ENCODE assay signal across 32 cellular contexts in the genomic region with DNA sequence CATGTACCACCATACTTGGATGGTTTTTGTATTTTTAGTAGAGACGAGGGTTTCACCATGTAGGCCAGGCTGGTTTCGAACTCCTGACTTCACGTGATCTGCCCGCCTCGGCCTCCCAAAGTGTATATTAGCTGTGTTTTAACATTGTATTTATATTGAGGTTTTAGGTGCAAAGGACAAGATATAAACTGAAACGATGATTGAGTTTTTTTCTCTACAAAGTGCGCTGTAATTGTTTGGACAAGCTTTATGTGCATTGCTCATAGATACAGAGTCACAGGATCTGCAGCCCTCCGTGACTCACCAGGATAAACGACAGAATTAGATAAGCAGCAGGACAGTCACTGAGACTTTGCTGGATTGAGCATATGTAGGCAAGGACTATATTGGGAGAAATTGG. TPM values are rescaled to one million over a fixed set of nuclear protein-coding genes. Genes with fewer than 3 reads are reported as not detected.
DNase-seq lines count a peak whose midpoint lies in the region; ATAC-seq and TF ChIP-seq lines count a peak whose summit lies in the region.
"Had no signal": no experiment of that assay in that cellular context is flagged by ENCODE, and none has a peak within 500 bp of the region (broad histone marks: within the 10 kb centered on the region; RNA-seq: fewer than 3 reads in every experiment).

No MANE protein-coding gene starts in this region.

- H3K27me3 ChIP-seq in mammary epithelial cell (ENCODE audit: insufficient read depth, low read length) (no peaks in the 10 kb centered on the region), PC-3 (ENCODE audit: low read length) (no peaks in the 10 kb centered on the region), H9 (ENCODE audit: insufficient read depth, low read length) (no peaks in the 10 kb centered on the region)
- H3K27me3 ChIP-seq: gastroesophageal sphincter, MG63, ovary, Peyer's patch, testis, uterus had no signal

- no peak overlapping the region for H3K14ac ChIP-seq in H9 (ENCODE audit: insufficient read depth, low read length)

- no peak overlapping the region for H4K8ac ChIP-seq in H9 (replicated peaks; ENCODE audit: insufficient read length, low read depth, low read length)

- TF ChIP-seq CTCF in MCF 10A (IDR thresholded peaks at IDR 0.05; ENCODE audit: unreplicated experiment): no peak
- TF ChIP-seq CTCF in mammary epithelial cell (conservative IDR thresholded peaks at IDR 0.05 in 1 of 2, IDR thresholded peaks at IDR 0.05 in 1 of 2; ENCODE audit: extremely low read depth in 1 of 2, insufficient read depth in 1 of 2, low read depth in 1 of 2, low read length in 2 of 2): no peak
- no peak for TF ChIP-seq CTCF in PC-3 (conservative IDR thresholded peaks at IDR 0.05; ENCODE audit: low read depth, low read length)
- no peak for TF ChIP-seq CTCF in choroid plexus epithelial cell (conservative IDR thresholded peaks at IDR 0.05; ENCODE audit: low read depth, low read length)
- TF ChIP-seq CTCF in progenitor cell of endocrine pancreas (IDR thresholded peaks at IDR 0.05; ENCODE audit: unreplicated experiment): no peak
- no peak for TF ChIP-seq CTCF in H9 (conservative IDR thresholded peaks at IDR 0.05)

- H3K56ac ChIP-seq in H9 (ENCODE audit: insufficient read length, low read depth, low read length): no peak overlapping the region

- H3K27ac Mint-ChIP-seq in MCF 10A (ENCODE audit: low read depth, unreplicated experiment) (no peak overlapping the region), progenitor cell of endocrine pancreas (peak overlapping the region; percentile 52), H9 (no peak overlapping the region)
- H3K27ac Mint-ChIP-seq: activated B cell treated with CpG ODN at 0.5 μM for 24 hours; activated naive CD8-positive, alpha-beta T cell had no signal

- H3K18ac ChIP-seq in H9 (ENCODE audit: insufficient read length, low read depth, low read length): no peak overlapping the region

- H3K4me1 ChIP-seq in mammary epithelial cell (ENCODE audit: insufficient read depth, low read length) (no peaks in the 10 kb centered on the region), PC-3 (ENCODE audit: insufficient read depth, low read length) (peaks cover 32% of the 10 kb centered on the region), H9 (ENCODE audit: insufficient read depth, low read length) (no peaks in the 10 kb centered on the region)
- H3K4me1 ChIP-seq: gastroesophageal sphincter, Peyer's patch, testis, uterus had no signal

- H3K23ac ChIP-seq in H9 (ENCODE audit: insufficient read length, low read depth, low read length): no peak overlapping the region

- no peaks in the 10 kb centered on the region for H3K79me1 ChIP-seq in H9 (ENCODE audit: insufficient read depth, low read depth, low read length, poor library complexity, severe bottlenecking)

- no peak overlapping the region for H3T11ph ChIP-seq in H9 (ENCODE audit: low read length)

- H4K91ac ChIP-seq in H9 (ENCODE audit: insufficient read length, low read depth, low read length): no peak overlapping the region

- H3K9me2 ChIP-seq in PC-3 (replicated peaks; ENCODE audit: low read length): no peaks in the 10 kb centered on the region

- no peaks in the 10 kb centered on the region for H3K23me2 ChIP-seq in H9 (ENCODE audit: insufficient read length, low read depth, low read length, poor library complexity, severe bottlenecking)

- DNase-seq in MCF 10A (ENCODE audit: unreplicated experiment) (peak; percentile 32), mammary epithelial cell (no peak), PC-3 (peak; percentile 90), choroid plexus epithelial cell (ENCODE audit: low read depth) (peak; percentile 20), progenitor cell of endocrine pancreas (ENCODE audit: low spot score, unreplicated experiment) (no peak), H9 (no peak), NCI-H748 treated with DMSO at 0.1 percent for 48 hours (lab: John Stamatoyannopoulos, UW) (no peak)
- DNase-seq: 8988T; activated B cell treated with CpG ODN at 0.5 μM for 24 hours; activated CD4-positive, alpha-beta T cell treated with anti-CD3 and anti-CD28 coated beads, Interleukin-2, amount 50 U/mL, for 1 hour; activated effector memory CD4-positive, alpha-beta T cell treated with Interleukin-2 at 50 U/mL for 16 hours; activated T-cell treated with anti-CD3 and anti-CD28 coated beads, Interleukin-2, amount 50 U/mL, for 1 hour; EL; hippocampal formation; left cardiac atrium; MG63; NCI-H1105; NCI-H187; NCI-H2171; NCI-H524 treated with DMSO at 0.1 percent for 48 hours; ovary; Peyer's patch; stimulated activated CD4-positive, alpha-beta T cell treated with anti-CD3 and anti-CD28 coated beads, Interleukin-2, amount 100 ng/mL, for 24 hours; stimulated activated naive CD8-positive, alpha-beta T cell treated with anti-CD3 and anti-CD28 coated beads, Interleukin-15, Interleukin-2, amounts not matched to agents 100 U/mL and 50 U/mL, for 24 hours; SW 1271; testis; uterus had no signal

- no peaks in the 10 kb centered on the region for H3K9me3 ChIP-seq in mammary epithelial cell (replicated peaks; ENCODE audit: insufficient read depth, low read length)
- no peaks in the 10 kb centered on the region for H3K9me3 ChIP-seq in PC-3 (ENCODE audit: low read length)
- no peaks in the 10 kb centered on the region for H3K9me3 ChIP-seq in H9 (ENCODE audit: control insufficient read depth, low read depth, low read length)
- H3K9me3 ChIP-seq: gastroesophageal sphincter, HAP-1, MG63, ovary, Peyer's patch, testis, uterus had no signal

- no peaks in the 10 kb centered on the region for H3K9me3 Mint-ChIP-seq in MCF 10A (ENCODE audit: unreplicated experiment)
- H3K9me3 Mint-ChIP-seq in progenitor cell of endocrine pancreas (ENCODE audit: low read depth): no peaks in the 10 kb centered on the region
- no peaks in the 10 kb centered on the region for H3K9me3 Mint-ChIP-seq in H9
- H3K9me3 Mint-ChIP-seq: activated B cell treated with CpG ODN at 0.5 μM for 24 hours had no signal

- no peak overlapping the region for H2AK5ac ChIP-seq in H9 (ENCODE audit: insufficient read length, low read length)

- CTCF ChIA-PET in MCF 10A (lab: Yijun Ruan, JAX) (interaction anchor here (0.5 kb wide), 1 partner anchor 273 kb away, joined by 3 read pairs; no protein-coding TSS in a partner anchor), mammary epithelial cell (lab: Charles Lee; ENCODE audit: low non-redundant PET) (no interaction called here), PC-3 (lab: Charles Lee) (interaction anchor here (0.6 kb wide), 1 partner anchor 39 kb away, joined by 13 read pairs; no protein-coding TSS in a partner anchor)

- no peak overlapping the region for H3K4ac ChIP-seq in H9 (ENCODE audit: low read depth, low read length)

- no peaks in the 10 kb centered on the region for H3K79me2 ChIP-seq in mammary epithelial cell (ENCODE audit: insufficient read depth, low read length)
- H3K79me2 ChIP-seq in PC-3 (ENCODE audit: low read length): no peaks in the 10 kb centered on the region
- no peaks in the 10 kb centered on the region for H3K79me2 ChIP-seq in H9 (ENCODE audit: insufficient read depth, low read length)

- ATAC-seq in PC-3 (peak; percentile 97), GM19023 (IDR thresholded peaks at IDR 0.05; ENCODE audit: unreplicated experiment) (no peak)
- ATAC-seq: gastroesophageal sphincter; left cardiac atrium; stimulated activated naive CD8-positive, alpha-beta T cell treated with anti-CD3 and anti-CD28 coated beads, Interleukin-15, Interleukin-2, amounts not matched to agents 100 U/mL and 50 U/mL, for 24 hours had no signal

- BruUV-seq in MCF 10A (replicated peaks; lab: Mats Ljungman, UMichigan): no TSS peak
- no TSS peak for BruUV-seq in mammary epithelial cell (replicated peaks; lab: Mats Ljungman, UMichigan)
- no TSS peak for BruUV-seq in PC-3 (replicated peaks; lab: Mats Ljungman, UMichigan)

- no peak overlapping the region for H2BK15ac ChIP-seq in H9 (ENCODE audit: low read depth, low read length)

- H2BK20ac ChIP-seq in H9 (ENCODE audit: low read depth, low read length, poor library complexity, severe bottlenecking): no peak overlapping the region

- H3K4me3 Mint-ChIP-seq in MCF 10A (ENCODE audit: unreplicated experiment): no peak overlapping the region
- H3K4me3 Mint-ChIP-seq in progenitor cell of endocrine pancreas (ENCODE audit: low read depth): no peak overlapping the region
- H3K4me3 Mint-ChIP-seq in H9: no peak overlapping the region
- H3K4me3 Mint-ChIP-seq: activated B cell treated with CpG ODN at 0.5 μM for 24 hours; activated naive CD8-positive, alpha-beta T cell had no signal

- in situ Hi-C loops in mammary epithelial cell (cut with MboI; ENCODE audit: low sequenced_read_pairs in 2 of 2): no loop called here

- intact Hi-C loops in MCF 10A (cut with micrococcal nuclease): no loop called here
- intact Hi-C loops in mammary epithelial cell (cut with micrococcal nuclease): no loop called here
- intact Hi-C loops in PC-3 (cut with micrococcal nuclease): loop anchor here (1.0 kb wide), 2 partner anchors 108 to 138 kb away; no protein-coding TSS in a partner anchor

- H3K27me3 Mint-ChIP-seq in MCF 10A (ENCODE audit: insufficient read depth, unreplicated experiment) (peaks cover 47% of the 10 kb centered on the region), progenitor cell of endocrine pancreas (no peaks in the 10 kb centered on the region), H9 (ENCODE audit: low read depth) (no peaks in the 10 kb centered on the region)
- H3K27me3 Mint-ChIP-seq: activated B cell treated with CpG ODN at 0.5 μM for 24 hours; activated naive CD8-positive, alpha-beta T cell had no signal

- H3K27ac ChIP-seq in mammary epithelial cell (ENCODE audit: insufficient read depth, low read depth, low read length) (no peak overlapping the region), PC-3 (ENCODE audit: low read length) (peak overlapping the region; percentile 78), H9 (ENCODE audit: insufficient read length, low read depth, low read length) (no peak overlapping the region)
- H3K27ac ChIP-seq: gastroesophageal sphincter, ovary, Peyer's patch, testis, uterus had no signal

- POLR2A ChIA-PET in MCF 10A (lab: Yijun Ruan, JAX) (no interaction called here), PC-3 (lab: Charles Lee; ENCODE audit: unreplicated experiment) (no interaction called here)

- H3K9ac ChIP-seq in mammary epithelial cell (ENCODE audit: insufficient read depth, low read length) (no peak overlapping the region), PC-3 (ENCODE audit: low read length) (peak overlapping the region; percentile 46; the same call in 1 of the 2 replicates), H9 (ENCODE audit: extremely low read depth, insufficient read length, low read length) (no peak overlapping the region)

- H3K4me2 ChIP-seq in mammary epithelial cell (ENCODE audit: insufficient read depth, low read depth, low read length): no peak overlapping the region
- peak overlapping the region; percentile 59 for H3K4me2 ChIP-seq in PC-3 (ENCODE audit: low read length)
- no peak overlapping the region for H3K4me2 ChIP-seq in H9 (ENCODE audit: insufficient read depth, insufficient read length, low read length)

- H2AFZ ChIP-seq in mammary epithelial cell (ENCODE audit: low read depth, low read length) (no peak overlapping the region), PC-3 (ENCODE audit: low read length) (peak overlapping the region; percentile 25; the same call in 1 of the 2 replicates), H9 (ENCODE audit: low read length) (no peak overlapping the region)

- H2BK120ac ChIP-seq in H9 (ENCODE audit: low read depth, low read length, poor library complexity, severe bottlenecking): no peak overlapping the region

- H4K20me1 ChIP-seq in mammary epithelial cell (ENCODE audit: insufficient read depth, low read length) (no peaks in the 10 kb centered on the region), PC-3 (ENCODE audit: low read length) (no peaks in the 10 kb centered on the region), H9 (ENCODE audit: control insufficient read depth, insufficient read depth, insufficient read length) (no peaks in the 10 kb centered on the region)

- no peak overlapping the region for H2BK5ac ChIP-seq in H9 (ENCODE audit: insufficient read length, low read length)

- H3K36me3 ChIP-seq in mammary epithelial cell (ENCODE audit: insufficient read depth, low read length) (no peaks in the 10 kb centered on the region), PC-3 (ENCODE audit: low read depth, low read length) (no peaks in the 10 kb centered on the region)
- H3K36me3 ChIP-seq: gastroesophageal sphincter, HAP-1, MG63, ovary, Peyer's patch, uterus had no signal

- H4K5ac ChIP-seq in H9 (ENCODE audit: insufficient read length, low read depth, low read length): no peak overlapping the region

- peaks cover 4% of the 10 kb centered on the region for H3F3A ChIP-seq in PC-3 (ENCODE audit: low read length, unreplicated experiment)

- H3K36me3 Mint-ChIP-seq in MCF 10A (ENCODE audit: insufficient read depth, unreplicated experiment): no peaks in the 10 kb centered on the region
- no peaks in the 10 kb centered on the region for H3K36me3 Mint-ChIP-seq in progenitor cell of endocrine pancreas (ENCODE audit: insufficient read depth)
- no peaks in the 10 kb centered on the region for H3K36me3 Mint-ChIP-seq in H9 (ENCODE audit: insufficient read depth in 1 of 3, low read depth in 3 of 3)
- H3K36me3 Mint-ChIP-seq: activated naive CD8-positive, alpha-beta T cell had no signal

- no peak overlapping the region for H2BK12ac ChIP-seq in H9 (ENCODE audit: insufficient read length, low read depth, low read length)

- H3K4me3 ChIP-seq in mammary epithelial cell (replicated peaks in 1 of 3; ENCODE audit: insufficient read depth in 1 of 3, low read depth in 2 of 3, low read length in 3 of 3) (no peak overlapping the region), PC-3 (ENCODE audit: low read length) (0 out of 2 replicates have a peak overlapping the region, but pooled peaks have one; percentile 17), choroid plexus epithelial cell (ENCODE audit: low read depth, low read length) (no peak overlapping the region)
- H3K4me3 ChIP-seq: gastroesophageal sphincter, HAP-1, lung, MG63, ovary, Peyer's patch, testis, uterus had no signal

- dilution Hi-C loops in mammary epithelial cell (cut with HindIII; ENCODE audit: low sequenced_read_pairs): no loop called here

- 88% methylated on average over 9 of the region's 9 CpGs for WGBS in mammary epithelial cell (ENCODE audit: low coverage, missing lambda C conversion rate)
- WGBS in H9 (ENCODE audit: extremely low coverage, insufficient read length, low lambda C conversion rate): no CpG with 5 or more reads among the region's 9 CpGs

- H3K4me1 Mint-ChIP-seq in MCF 10A (ENCODE audit: insufficient read depth, unreplicated experiment) (peaks cover 5% of the 10 kb centered on the region), progenitor cell of endocrine pancreas (ENCODE audit: low read depth) (peaks cover 11% of the 10 kb centered on the region), H9 (peaks cover 0 to 4% of the 10 kb centered on the region in 2 experiments; a peak in 1 of 4 replicates)
- H3K4me1 Mint-ChIP-seq: activated B cell treated with CpG ODN at 0.5 μM for 24 hours had no signal

RNA-seq across cellular contexts. Expression of a gene that starts 17.6 kb away (rescaled TPM):
- total RNA-seq in MCF 10A (2022): not detected in 2 replicates
- total RNA-seq in mammary epithelial cell: not detected
- polyA plus RNA-seq in mammary epithelial cell: not detected
- polyA minus RNA-seq in mammary epithelial cell: not detected
- 6.1 and 7.3 TPM in 2 replicates for total RNA-seq in PC-3 (2014; rRNA removed)
- 6.5 and 9.2 TPM in 2 replicates for total RNA-seq in progenitor cell of endocrine pancreas
- total RNA-seq in H9 (2021): 0.13 and 0.29 TPM in 2 replicates
- total RNA-seq: activated B cell treated with CpG ODN at 0.5 μM for 24 hours, Peyer's patch had no signal

Comparison
In these comparisons a context has a peak if more than half of its experiments do, and no peak if none do; other contexts are left out.
1. DNase-seq: peak in MCF 10A (single experiment), PC-3 (single experiment) and choroid plexus epithelial cell (single experiment); none in mammary epithelial cell (single experiment), progenitor cell of endocrine pancreas (single experiment), H9 (single experiment) and NCI-H748 treated with DMSO at 0.1 percent for 48 hours (single experiment).